ENCODE assay signal across 15 cellular contexts in the genomic region with DNA sequence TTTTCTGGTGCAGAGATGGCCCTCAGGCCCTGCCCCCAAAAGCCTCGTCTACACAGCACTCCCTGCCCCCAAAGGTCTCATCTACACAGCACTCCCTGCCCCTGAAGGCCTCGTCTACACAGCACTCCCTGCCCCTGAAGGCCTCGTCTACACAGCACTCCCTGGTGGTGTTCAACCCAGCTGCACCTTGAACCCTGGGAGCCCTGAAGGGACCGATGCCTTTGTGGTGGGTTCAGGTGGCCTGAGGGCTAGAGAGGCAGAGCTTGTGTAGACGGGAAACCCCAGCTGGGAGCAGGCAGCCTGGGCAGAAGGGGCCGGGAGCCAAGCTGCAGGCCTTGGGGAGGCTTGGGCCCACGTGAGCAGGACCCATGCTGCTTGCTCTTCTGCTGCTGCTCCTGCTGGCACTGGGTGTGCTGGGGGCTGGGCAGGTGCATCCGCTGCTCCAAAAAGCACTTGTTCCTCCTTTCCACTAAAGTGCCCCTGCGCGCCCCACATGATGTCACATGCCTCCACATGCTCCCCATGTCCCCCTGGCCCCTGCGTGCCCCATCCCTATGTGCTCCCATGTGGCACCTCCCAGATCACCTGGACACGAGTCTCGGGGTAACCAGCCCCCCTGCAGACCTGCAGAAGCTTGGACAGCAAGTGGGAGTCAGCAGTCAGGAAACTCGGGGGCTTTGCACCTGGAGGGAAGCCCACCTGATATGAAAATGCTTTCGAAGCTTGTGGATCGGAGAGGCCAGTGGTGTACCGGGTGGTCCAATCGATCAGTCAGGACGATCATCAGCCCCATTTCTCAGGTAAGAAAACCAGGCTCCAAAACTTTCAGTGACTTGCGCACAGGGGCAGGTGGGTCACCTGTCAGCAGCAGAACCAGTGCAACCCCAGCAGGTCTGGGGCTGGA.
A peak's percentile ranks its signal among the peaks of the same experiment; 100 is the strongest.
DNase-seq lines count a peak whose midpoint lies in the region; ATAC-seq, FAIRE-seq and TF ChIP-seq lines count a peak whose summit lies in the region.
"Had no signal": no experiment of that assay in that cellular context is flagged by ENCODE, and none has a peak within 500 bp of the region (broad histone marks: within the 10 kb centered on the region; RNA-seq: fewer than 3 reads in every experiment).

No MANE protein-coding gene starts in this region.

- TF ChIP-seq CTCF in left ventricle myocardium inferior (IDR thresholded peaks at IDR 0.05; ENCODE audit: borderline replicate concordance) = no peak
- TF ChIP-seq CTCF in right atrium auricular region (IDR thresholded peaks at IDR 0.05) = no peak
- no peak for TF ChIP-seq CTCF in GM12878 (IDR thresholded peaks at IDR 0.05 in 2 of 3, conservative IDR thresholded peaks at IDR 0.05 in 1 of 3; ENCODE audit: control insufficient read depth in 2 of 3, extremely low read depth in 1 of 3, insufficient read depth in 1 of 3, low read depth in 3 of 3, low read length in 3 of 3)
- TF ChIP-seq CTCF in mucosa of descending colon (IDR thresholded peaks at IDR 0.05) = no peak

- H2AFZ ChIP-seq in GM12878 (ENCODE audit: control insufficient read depth, low read depth, low read length) = no peak overlapping the region

- 37% methylated on average over 20 of the region's 20 CpGs for WGBS in GM12878 (ENCODE audit: insufficient coverage, insufficient replicate concordance, low lambda C conversion rate, missing lambda C conversion rate)
- WGBS in aorta, 2 donors = 89 to 91% methylated on average over 18 to 20 of the region's 20 CpGs

- no peak for TF ChIP-seq RAD21 in GM12878 (IDR thresholded peaks at IDR 0.05; ENCODE audit: insufficient read depth, low read depth, low read length)

- H3K9ac ChIP-seq in GM12878 (ENCODE audit: control insufficient read depth, insufficient read depth, low read length) = no peak overlapping the region

- in situ Hi-C loops in GM12878 (cut with MboI) = no loop called here

- no peak for TF ChIP-seq EP300 in GM12878 (IDR thresholded peaks at IDR 0.05; ENCODE audit: borderline replicate concordance in 1 of 2, control insufficient read depth in 1 of 2, low read depth in 2 of 2, low read length in 2 of 2)

- H4K20me1 ChIP-seq in GM12878 (ENCODE audit: control insufficient read depth, insufficient read depth) = no peaks in the 10 kb centered on the region

- peaks cover 24% of the 10 kb centered on the region for H3K4me1 ChIP-seq in left ventricle myocardium inferior
- peaks cover 0 to 26% of the 10 kb centered on the region in 2 donors for H3K4me1 ChIP-seq in right atrium auricular region
- no peaks in the 10 kb centered on the region for H3K4me1 ChIP-seq in GM12878 (ENCODE audit: control insufficient read depth, insufficient read depth, low read length)
- H3K4me1 ChIP-seq in mucosa of descending colon (ENCODE audit: low read depth) = peaks cover 3% of the 10 kb centered on the region
- H3K4me1 ChIP-seq in aorta (ENCODE audit: control insufficient read depth in 1 of 2, insufficient read depth in 2 of 2, low read length in 2 of 2) = no peaks in the 10 kb centered on the region
- H3K4me1 ChIP-seq: colonic mucosa had no signal

- ATAC-seq in GM12878 = no peak
- ATAC-seq in mucosa of descending colon = no peak
- ATAC-seq in aorta (ENCODE audit: low FRiP score) = no peak
- ATAC-seq in GM21528 (IDR thresholded peaks at IDR 0.05; ENCODE audit: low FRiP score, unreplicated experiment) = no peak
- ATAC-seq: SK-N-SH treated with all-trans-retinoic acid at 6 μM for 48 hours had no signal

- H3K36me3 ChIP-seq in left ventricle myocardium inferior (no peaks in the 10 kb centered on the region), right atrium auricular region (no peaks in the 10 kb centered on the region), GM12878 (ENCODE audit: control insufficient read depth in 2 of 2, insufficient read depth in 2 of 2, low read length in 1 of 2) (no peaks in the 10 kb centered on the region), mucosa of descending colon (ENCODE audit: low read depth) (no peaks in the 10 kb centered on the region), aorta (ENCODE audit: control insufficient read depth in 1 of 2, insufficient read depth in 2 of 2, low read length in 1 of 2) (no peaks in the 10 kb centered on the region)
- H3K36me3 ChIP-seq: colonic mucosa had no signal

- no peak for TF ChIP-seq POLR2A in GM12878 (IDR thresholded peaks at IDR 0.05; ENCODE audit: low read depth, low read length)

- H3K27me3 ChIP-seq in left ventricle myocardium inferior (ENCODE audit: low read depth) (peaks cover 15% of the 10 kb centered on the region), right atrium auricular region (no peaks in the 10 kb centered on the region), GM12878 (replicated peaks in 1 of 2; ENCODE audit: control insufficient read depth in 2 of 2, insufficient read depth in 2 of 2, low read length in 1 of 2) (no peaks in the 10 kb centered on the region), aorta (ENCODE audit: control insufficient read depth in 1 of 2, insufficient read depth in 2 of 2, low read length in 1 of 2) (no peaks in the 10 kb centered on the region)
- H3K27me3 ChIP-seq: colonic mucosa had no signal

- CTCF ChIA-PET in GM12878 (lab: Yijun Ruan, JAX) = no interaction called here

- RAD21 ChIA-PET in GM12878 (lab: Charles Lee; ENCODE audit: unreplicated experiment) = no interaction called here

- intact Hi-C loops in left ventricle myocardium inferior (cut with micrococcal nuclease) (no loop called here), GM12878 (cut with micrococcal nuclease; ENCODE audit: unreplicated experiment) (no loop called here), mucosa of descending colon (cut with DNase I, micrococcal nuclease) (no loop called here), aorta (cut with DNase I) (loop anchor here (5.0 kb wide), 3 partner anchors 53 to 197 kb away; no protein-coding TSS in a partner anchor)

- no peak for FAIRE-seq in GM12878 (lab: Jason Lieb, UNC)
- no peak for FAIRE-seq in RCC 7860 (lab: Jason Lieb, UNC)
- FAIRE-seq: keratinocyte had no signal

- H3K4me3 ChIP-seq in left ventricle myocardium inferior (no peak overlapping the region), right atrium auricular region (no peak overlapping the region), GM12878 (no peak overlapping the region), mucosa of descending colon (no peak overlapping the region), aorta (ENCODE audit: low read length in 2 of 2) (no peak overlapping the region)
- H3K4me3 ChIP-seq: colonic mucosa had no signal

- POLR2A ChIA-PET in GM12878 (lab: Charles Lee) = no interaction called here

- SMC1A ChIA-PET in GM12878 (lab: Charles Lee; ENCODE audit: uncharacterized antibody, unreplicated experiment) = interaction anchor here (0.7 kb wide), 1 partner anchor 15 kb away, joined by 3 read pairs; no protein-coding TSS in a partner anchor

- H3K79me2 ChIP-seq in GM12878 (ENCODE audit: control insufficient read depth, insufficient read depth, low read length) = no peaks in the 10 kb centered on the region

- no peak overlapping the region for H3K27ac ChIP-seq in left ventricle myocardium inferior (replicated peaks)
- H3K27ac ChIP-seq in right atrium auricular region = no peak overlapping the region
- H3K27ac ChIP-seq in GM12878 (ENCODE audit: control insufficient read depth, insufficient read depth) = no peak overlapping the region
- H3K27ac ChIP-seq in aorta (ENCODE audit: low read depth in 1 of 2, low read length in 2 of 2) = no peak overlapping the region
- H3K27ac ChIP-seq: colonic mucosa had no signal

- H3K9me3 ChIP-seq in left ventricle myocardium inferior (replicated peaks) (no peaks in the 10 kb centered on the region), right atrium auricular region (no peaks in the 10 kb centered on the region), GM12878 (replicated peaks; ENCODE audit: control insufficient read depth, insufficient read depth, low read length) (no peaks in the 10 kb centered on the region; the same call in 2 of the 3 replicates), mucosa of descending colon (no peaks in the 10 kb centered on the region), aorta (ENCODE audit: control insufficient read depth, low read length) (no peaks in the 10 kb centered on the region)
- H3K9me3 ChIP-seq: colonic mucosa had no signal

- DNase-seq in left ventricle myocardium inferior (peak; percentile 5), right atrium auricular region (ENCODE audit: low spot score) (no peak), GM12878 (ENCODE audit: low read depth, low spot score) (no peak), mucosa of descending colon (peak in 2 of 3 donors; percentile 17 to 25), aorta (peak; percentile 43 to 61), RCC 7860 (ENCODE audit: low spot score) (no peak), inferior parietal cortex (ENCODE audit: extremely low spot score) (no peak)
- DNase-seq: activated CD4-positive, alpha-beta T cell treated with anti-CD3 and anti-CD28 coated beads for 48 hours; colonic mucosa; occipital lobe; OCI-M1; stimulated activated CD8-positive, alpha-beta memory T cell treated with anti-CD3 and anti-CD28 coated beads, Interleukin-4, amount 100 ng/mL, for 48 hours had no signal

- no peak overlapping the region for H3K4me2 ChIP-seq in GM12878 (ENCODE audit: control insufficient read depth, insufficient read depth)

- no TSS peak for BruUV-seq in GM12878 (replicated peaks; lab: Mats Ljungman, UMichigan)

TF ChIP-seq in GM12878, 131 proteins besides CTCF, POLR2A, EP300 and RAD21:
- TF ChIP-seq BCL11A (IDR thresholded peaks at IDR 0.05; ENCODE audit: low read depth, low read length) = no peak
- TF ChIP-seq ZSCAN29 (IDR thresholded peaks at IDR 0.05) = peak; percentile 96

Comparison
In these comparisons a context has a peak if more than half of its experiments do, and no peak if none do; other contexts are left out.
1. DNase-seq: peak in left ventricle myocardium inferior (single experiment), mucosa of descending colon (2 of 3) and aorta (2 of 2); none in right atrium auricular region (single experiment), GM12878 (single experiment), RCC 7860 (single experiment) and inferior parietal cortex (single experiment).
2. intact Hi-C loops: an anchor here in aorta (5.0 kb wide); none called in left ventricle myocardium inferior, GM12878 and mucosa of descending colon.